Comparison of ENCODE assay signal across 8 cellular contexts in the genomic region with DNA sequence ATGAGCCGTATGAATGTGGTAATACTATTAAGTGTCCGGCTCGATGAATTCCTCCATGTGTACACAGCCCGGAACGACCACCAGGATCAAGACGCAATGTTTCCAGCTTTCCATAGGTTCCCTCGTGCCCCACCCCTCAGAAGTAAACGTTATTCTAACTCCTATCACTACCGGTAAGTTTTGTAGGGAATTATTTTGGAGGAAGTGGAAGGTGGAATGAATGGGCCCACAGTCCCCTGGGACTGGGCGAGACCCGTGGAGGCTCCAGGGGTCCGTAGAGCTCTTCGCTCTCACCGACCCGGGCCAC. TPM values are rescaled to one million over a fixed set of nuclear protein-coding genes. Genes with fewer than 3 reads are reported as not detected.
DNase-seq lines count a peak whose midpoint lies in the region; ATAC-seq and TF ChIP-seq lines count a peak whose summit lies in the region.

No MANE protein-coding gene starts in this region.

- H3K9me3 ChIP-seq in CD8-positive, alpha-beta T cell (ENCODE audit: low read length): no peaks in the 10 kb centered on the region
- H3K9me3 ChIP-seq in NT2/D1 (ENCODE audit: insufficient read depth, low read length) (no peaks in the 10 kb centered on the region), endodermal cell (ENCODE audit: control insufficient read depth, low read length) (no peaks in the 10 kb centered on the region)

- H3K36me3 Mint-ChIP-seq in CD8-positive, alpha-beta T cell: peaks cover 7% of the 10 kb centered on the region
- H3K36me3 Mint-ChIP-seq in endodermal cell (ENCODE audit: low read depth) (peaks cover 7% of the 10 kb centered on the region), osteocyte (ENCODE audit: unreplicated experiment) (peaks cover 3% of the 10 kb centered on the region)

- peak overlapping the region; percentile 76 for H3K4me3 ChIP-seq in CD8-positive, alpha-beta T cell (ENCODE audit: low read depth, low read length)
- H3K4me3 ChIP-seq in NT2/D1 (ENCODE audit: insufficient read length, low read depth): peak overlapping the region; percentile 75
- H3K4me3 ChIP-seq in endodermal cell (ENCODE audit: low read length): peak overlapping the region; percentile 86

- WGBS in endodermal cell (ENCODE audit: insufficient coverage in 1 of 2, insufficient read length in 1 of 2), 2 experiments: 23 to 29% methylated on average over 6 to 13 of the region's 15 CpGs

- H3K36me3 ChIP-seq in CD8-positive, alpha-beta T cell (ENCODE audit: insufficient read depth, low read length): no peaks in the 10 kb centered on the region
- H3K36me3 ChIP-seq in NT2/D1 (ENCODE audit: insufficient read depth, insufficient read length, low read length) (peaks cover 13% of the 10 kb centered on the region), endodermal cell (ENCODE audit: control insufficient read depth, insufficient read depth, low read length) (no peaks in the 10 kb centered on the region)

- peaks cover 14% of the 10 kb centered on the region for H3K4me1 ChIP-seq in CD8-positive, alpha-beta T cell (ENCODE audit: insufficient read depth, low read length)
- no peaks in the 10 kb centered on the region for H3K4me1 ChIP-seq in NT2/D1 (ENCODE audit: insufficient read depth, insufficient read length)
- no peaks in the 10 kb centered on the region for H3K4me1 ChIP-seq in endodermal cell (ENCODE audit: control insufficient read depth, insufficient read depth, low read length)

- H3K4me1 Mint-ChIP-seq in CD8-positive, alpha-beta T cell (ENCODE audit: low read depth): peaks cover 40% of the 10 kb centered on the region
- H3K4me1 Mint-ChIP-seq in endodermal cell (peaks cover 24% of the 10 kb centered on the region), osteocyte (ENCODE audit: unreplicated experiment) (peaks cover 35% of the 10 kb centered on the region)

- no peaks in the 10 kb centered on the region for H3K27me3 ChIP-seq in CD8-positive, alpha-beta T cell (ENCODE audit: insufficient read depth, low read length)
- H3K27me3 ChIP-seq in NT2/D1 (ENCODE audit: insufficient read depth, insufficient read length): no peaks in the 10 kb centered on the region
- H3K27me3 ChIP-seq in endodermal cell (ENCODE audit: control insufficient read depth, insufficient read depth, low read length, poor library complexity, severe bottlenecking): no peaks in the 10 kb centered on the region

- peak overlapping the region; percentile 66 for H3K27ac ChIP-seq in CD8-positive, alpha-beta T cell (ENCODE audit: low read depth, low read length)
- peak overlapping the region; percentile 56 for H3K27ac ChIP-seq in endodermal cell (ENCODE audit: low read depth, low read length)

- intact Hi-C loops in CD8-positive, alpha-beta T cell (cut with DNase I, micrococcal nuclease): loop anchor here (1.0 to 10.0 kb wide), 8 partner anchors 204 to 1825 kb away; partner anchors contain the start of genes BMAL1 (in 2 of the 2), BTBD10 (in 2 of the 2), RRAS2 (in 1 of the 2) and SPON1 (in 1 of the 2)

- no peak for ATAC-seq in CD8-positive, alpha-beta T cell
- ATAC-seq in omental fat pad (ENCODE audit: low FRiP score) (no peak), HG02588 (IDR thresholded peaks at IDR 0.05; ENCODE audit: unreplicated experiment) (no peak)

- CTCF ChIA-PET in CD8-positive, alpha-beta T cell (lab: Charles Lee): interaction anchor here (0.8 kb wide), 1 partner anchor 10 kb away, joined by 3 read pairs; no protein-coding TSS in a partner anchor

- H3K9me3 Mint-ChIP-seq in CD8-positive, alpha-beta T cell: no peaks in the 10 kb centered on the region
- H3K9me3 Mint-ChIP-seq in endodermal cell: no peaks in the 10 kb centered on the region
- no peaks in the 10 kb centered on the region for H3K9me3 Mint-ChIP-seq in osteocyte (ENCODE audit: unreplicated experiment)

- H3K27ac Mint-ChIP-seq in CD8-positive, alpha-beta T cell: peak overlapping the region; percentile 82
- H3K27ac Mint-ChIP-seq in endodermal cell: peak overlapping the region; percentile 63
- peak overlapping the region; percentile 78 for H3K27ac Mint-ChIP-seq in osteocyte (ENCODE audit: unreplicated experiment)

- peak overlapping the region; percentile 82 for H3K4me3 Mint-ChIP-seq in CD8-positive, alpha-beta T cell
- H3K4me3 Mint-ChIP-seq in endodermal cell: peak overlapping the region; percentile 87
- H3K4me3 Mint-ChIP-seq in osteocyte (ENCODE audit: unreplicated experiment): peak overlapping the region; percentile 80

- H3K9ac ChIP-seq in NT2/D1 (ENCODE audit: insufficient read length, low read depth) (peak overlapping the region; percentile 72), endodermal cell (ENCODE audit: extremely low read depth, low read length, poor library complexity, severe bottlenecking) (no peak overlapping the region)

- peaks cover 5% of the 10 kb centered on the region for H3K27me3 Mint-ChIP-seq in CD8-positive, alpha-beta T cell (ENCODE audit: low read depth)
- H3K27me3 Mint-ChIP-seq in endodermal cell (ENCODE audit: insufficient read depth) (no peaks in the 10 kb centered on the region), osteocyte (ENCODE audit: unreplicated experiment) (peaks cover 7% of the 10 kb centered on the region)

- DNase-seq in CD8-positive, alpha-beta T cell: no peak
- DNase-seq in NT2/D1 (ENCODE audit: low read depth, low spot score): no peak
- no peak for DNase-seq in endodermal cell
- no peak for DNase-seq in osteocyte (ENCODE audit: extremely low spot score, unreplicated experiment)
- no peak for DNase-seq in omental fat pad (ENCODE audit: low spot score)
- no peak for DNase-seq in cerebellar nuclear complex (lab: John Stamatoyannopoulos, UW)
- DNase-seq in COLO668 (lab: John Stamatoyannopoulos, UW; ENCODE audit: unreplicated experiment): no peak

- TF ChIP-seq CTCF in CD8-positive, alpha-beta T cell (IDR thresholded peaks at IDR 0.05): no peak
- TF ChIP-seq CTCF in endodermal cell (conservative IDR thresholded peaks at IDR 0.05): no peak
- TF ChIP-seq CTCF in osteocyte (IDR thresholded peaks at IDR 0.05): no peak
- TF ChIP-seq CTCF in omental fat pad (IDR thresholded peaks at IDR 0.05): no peak

- POLR2A ChIA-PET in CD8-positive, alpha-beta T cell (lab: Charles Lee): no interaction called here

RNA-seq across cellular contexts. Expression of gene FAR1, which starts 0.7 kb away (rescaled TPM):
- total RNA-seq in CD8-positive, alpha-beta T cell: 10 to 100 TPM; 29.8 to 34.0 TPM
- 10 to 100 TPM; 98.3 to 98.8 TPM for total RNA-seq in endodermal cell
- 45.4 TPM for polyA plus RNA-seq in endodermal cell (2013, experiment 1 of 2)
- polyA plus RNA-seq in endodermal cell (2013, experiment 2 of 2): 51.6 TPM
- 50.8 and 59.4 TPM in 2 replicates for total RNA-seq in osteocyte
- 10 to 100 TPM; 35.4 to 56.8 (median 45.4) TPM for total RNA-seq in omental fat pad
